Comparison of ENCODE assay signal across 8 cellular contexts in the genomic region with DNA sequence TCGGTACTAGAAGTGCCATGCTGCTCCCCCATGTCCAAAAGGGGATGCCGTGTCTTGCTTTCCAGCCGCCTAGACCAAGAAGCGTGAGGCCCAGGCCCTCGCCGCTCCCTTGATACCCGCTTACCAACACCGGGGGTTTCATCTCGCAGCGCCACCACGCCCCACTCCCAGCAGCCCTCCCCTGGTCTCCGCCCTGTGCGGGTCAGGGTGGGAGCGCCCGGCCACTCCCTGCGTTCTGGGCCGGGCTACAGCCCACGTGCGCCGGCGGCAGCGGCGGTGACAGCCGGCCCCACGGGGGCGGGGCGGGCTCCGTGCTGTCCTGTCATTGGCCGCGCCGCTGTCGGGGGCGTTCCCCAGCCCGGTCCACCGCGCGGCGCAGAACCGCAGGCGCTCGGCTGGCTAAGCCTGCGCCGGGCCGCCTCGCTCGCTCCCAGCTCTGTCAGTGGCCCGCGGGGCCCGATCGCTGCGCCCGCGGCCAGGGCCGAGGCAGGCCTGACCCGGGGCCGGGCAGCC. TPM values are rescaled to one million over a fixed set of nuclear protein-coding genes. Genes with fewer than 3 reads are reported as not detected.
DNase-seq lines count a peak whose midpoint lies in the region; ATAC-seq and TF ChIP-seq lines count a peak whose summit lies in the region.

A gene with protein sequence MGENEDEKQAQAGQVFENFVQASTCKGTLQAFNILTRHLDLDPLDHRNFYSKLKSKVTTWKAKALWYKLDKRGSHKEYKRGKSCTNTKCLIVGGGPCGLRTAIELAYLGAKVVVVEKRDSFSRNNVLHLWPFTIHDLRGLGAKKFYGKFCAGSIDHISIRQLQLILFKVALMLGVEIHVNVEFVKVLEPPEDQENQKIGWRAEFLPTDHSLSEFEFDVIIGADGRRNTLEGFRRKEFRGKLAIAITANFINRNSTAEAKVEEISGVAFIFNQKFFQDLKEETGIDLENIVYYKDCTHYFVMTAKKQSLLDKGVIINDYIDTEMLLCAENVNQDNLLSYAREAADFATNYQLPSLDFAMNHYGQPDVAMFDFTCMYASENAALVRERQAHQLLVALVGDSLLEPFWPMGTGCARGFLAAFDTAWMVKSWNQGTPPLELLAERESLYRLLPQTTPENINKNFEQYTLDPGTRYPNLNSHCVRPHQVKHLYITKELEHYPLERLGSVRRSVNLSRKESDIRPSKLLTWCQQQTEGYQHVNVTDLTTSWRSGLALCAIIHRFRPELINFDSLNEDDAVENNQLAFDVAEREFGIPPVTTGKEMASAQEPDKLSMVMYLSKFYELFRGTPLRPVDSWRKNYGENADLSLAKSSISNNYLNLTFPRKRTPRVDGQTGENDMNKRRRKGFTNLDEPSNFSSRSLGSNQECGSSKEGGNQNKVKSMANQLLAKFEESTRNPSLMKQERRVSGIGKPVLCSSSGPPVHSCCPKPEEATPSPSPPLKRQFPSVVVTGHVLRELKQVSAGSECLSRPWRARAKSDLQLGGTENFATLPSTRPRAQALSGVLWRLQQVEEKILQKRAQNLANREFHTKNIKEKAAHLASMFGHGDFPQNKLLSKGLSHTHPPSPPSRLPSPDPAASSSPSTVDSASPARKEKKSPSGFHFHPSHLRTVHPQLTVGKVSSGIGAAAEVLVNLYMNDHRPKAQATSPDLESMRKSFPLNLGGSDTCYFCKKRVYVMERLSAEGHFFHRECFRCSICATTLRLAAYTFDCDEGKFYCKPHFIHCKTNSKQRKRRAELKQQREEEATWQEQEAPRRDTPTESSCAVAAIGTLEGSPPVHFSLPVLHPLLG (plus strand): TSS at position 390 of the 513 bp plus-strand sequence. CDS start 51,566 bp downstream, outside the sequence.

- WGBS in urinary bladder = under 1% methylated on average over 56 of the region's 56 CpGs

- in situ Hi-C loops in GM13977 (cut with MboI; ENCODE audit: low pct_unique_long_range_greater_than_20kb, low sequenced_read_pairs, unreplicated experiment) = no loop called here

- peak within 1 kb of the TSS; percentile 82 for H3K4me3 ChIP-seq in urinary bladder (ENCODE audit: low read depth, low read length)

- peak within 1 kb of the TSS; percentile 68 for H3K27ac ChIP-seq in urinary bladder (ENCODE audit: low read depth)

- peak; percentile 96 for DNase-seq in GM13977 (ENCODE audit: low spot score)
- peak; percentile 85 for DNase-seq in NCI-H146 treated with DMSO at 0.1 percent for 48 hours (lab: John Stamatoyannopoulos, UW; ENCODE audit: unreplicated experiment)
- peak in 57 of 58 donors; percentile 26 to 91 (median 78) for DNase-seq in anterior cingulate cortex (lab: John Stamatoyannopoulos, UW)
- peak; percentile 95 for DNase-seq in left ventricle myocardium superior
- peak; percentile 56 for DNase-seq in pulmonary artery endothelial cell (ENCODE audit: low read depth, low spot score)

- no peak for TF ChIP-seq CTCF in GM13977 (IDR thresholded peaks at IDR 0.05; ENCODE audit: extremely low read depth, insufficient read depth, missing control alignments)

- ATAC-seq in HG02852 (IDR thresholded peaks at IDR 0.05; ENCODE audit: unreplicated experiment) (peak; percentile 97), left ventricle myocardium superior (peak; percentile 97)

- intact Hi-C loops in T-helper 2 cell treated with Interferon-gamma antibody and Interleukin-4, amounts not matched to agents 100 ng/mL and 5 ng/mL, for 36 hours (cut with micrococcal nuclease) = loop anchor here (1.0 to 10.0 kb wide), 6 partner anchors 23 to 265 kb away; a partner anchor contains a TSS
- intact Hi-C loops in left ventricle myocardium superior (cut with micrococcal nuclease) = no loop called here

- H3K36me3 ChIP-seq in urinary bladder (ENCODE audit: insufficient read depth) = no peaks in the 10 kb centered on the region

- no peaks in the 10 kb centered on the region for H3K4me1 ChIP-seq in urinary bladder (ENCODE audit: insufficient read depth)

RNA-seq across cellular contexts. Expression of the gene that starts here (rescaled TPM):
- 87.6 and 95.7 TPM in 2 replicates for total RNA-seq in T-helper 2 cell treated with Interferon-gamma antibody and Interleukin-4, amounts not matched to agents 100 ng/mL and 5 ng/mL, for 36 hours
- total RNA-seq in left ventricle myocardium superior (57.1 TPM), pulmonary artery endothelial cell (300 and 406 TPM in 2 replicates), urinary bladder (42.5 TPM)
- polyA plus RNA-seq in urinary bladder = 44.1 TPM

Comparison
In these comparisons a context has a peak if more than half of its experiments do, and no peak if none do; other contexts are left out.
1. Peak in every context shown above with its lines: DNase-seq, ATAC-seq, H3K4me3 ChIP-seq and H3K27ac ChIP-seq.